ENCODE assay signal across 3 cellular contexts in the genomic region with DNA sequence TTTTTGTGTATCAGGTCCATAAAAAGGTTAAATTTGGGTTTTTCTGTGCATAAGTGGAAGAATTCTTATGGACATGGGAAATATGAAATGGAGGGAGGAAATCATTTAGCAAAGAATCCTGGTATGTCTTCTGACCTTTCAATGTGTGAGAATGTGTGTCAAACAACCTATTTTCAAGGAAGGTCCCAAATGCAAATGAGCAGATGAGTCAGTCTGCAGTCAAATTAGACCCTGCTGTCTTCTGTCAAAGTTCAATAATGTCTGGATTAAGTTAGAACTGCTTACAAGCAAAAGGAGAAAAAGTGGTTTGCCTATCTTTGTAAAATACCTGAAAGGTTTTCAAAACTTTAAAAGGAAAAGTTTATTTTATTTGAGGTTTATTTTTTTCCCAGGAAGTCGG.
TF ChIP-seq lines count a peak whose summit lies in the region.

No MANE protein-coding gene starts in this region.

TF ChIP-seq in SK-N-SH, 30 proteins besides CTCF, POLR2A, EP300 and RAD21:
- TF ChIP-seq TCF12 (IDR thresholded peaks at IDR 0.05) (0 out of 2 replicates have a peak, but pooled peaks have one; percentile 22), FOXM1 (IDR thresholded peaks at IDR 0.05; ENCODE audit: low read depth) (no peak)

TF ChIP-seq in SK-N-SH treated with all-trans-retinoic acid at 6 μM for 48 hours, 23 proteins besides CTCF, POLR2A, EP300 and RAD21:
- TF ChIP-seq TCF4 (CRISPR knock-in tag; IDR thresholded peaks at IDR 0.05; ENCODE audit: borderline replicate concordance): no peak
- TF ChIP-seq OSR1 (CRISPR knock-in tag; IDR thresholded peaks at IDR 0.05): no peak
- TF ChIP-seq, protein P1, sequence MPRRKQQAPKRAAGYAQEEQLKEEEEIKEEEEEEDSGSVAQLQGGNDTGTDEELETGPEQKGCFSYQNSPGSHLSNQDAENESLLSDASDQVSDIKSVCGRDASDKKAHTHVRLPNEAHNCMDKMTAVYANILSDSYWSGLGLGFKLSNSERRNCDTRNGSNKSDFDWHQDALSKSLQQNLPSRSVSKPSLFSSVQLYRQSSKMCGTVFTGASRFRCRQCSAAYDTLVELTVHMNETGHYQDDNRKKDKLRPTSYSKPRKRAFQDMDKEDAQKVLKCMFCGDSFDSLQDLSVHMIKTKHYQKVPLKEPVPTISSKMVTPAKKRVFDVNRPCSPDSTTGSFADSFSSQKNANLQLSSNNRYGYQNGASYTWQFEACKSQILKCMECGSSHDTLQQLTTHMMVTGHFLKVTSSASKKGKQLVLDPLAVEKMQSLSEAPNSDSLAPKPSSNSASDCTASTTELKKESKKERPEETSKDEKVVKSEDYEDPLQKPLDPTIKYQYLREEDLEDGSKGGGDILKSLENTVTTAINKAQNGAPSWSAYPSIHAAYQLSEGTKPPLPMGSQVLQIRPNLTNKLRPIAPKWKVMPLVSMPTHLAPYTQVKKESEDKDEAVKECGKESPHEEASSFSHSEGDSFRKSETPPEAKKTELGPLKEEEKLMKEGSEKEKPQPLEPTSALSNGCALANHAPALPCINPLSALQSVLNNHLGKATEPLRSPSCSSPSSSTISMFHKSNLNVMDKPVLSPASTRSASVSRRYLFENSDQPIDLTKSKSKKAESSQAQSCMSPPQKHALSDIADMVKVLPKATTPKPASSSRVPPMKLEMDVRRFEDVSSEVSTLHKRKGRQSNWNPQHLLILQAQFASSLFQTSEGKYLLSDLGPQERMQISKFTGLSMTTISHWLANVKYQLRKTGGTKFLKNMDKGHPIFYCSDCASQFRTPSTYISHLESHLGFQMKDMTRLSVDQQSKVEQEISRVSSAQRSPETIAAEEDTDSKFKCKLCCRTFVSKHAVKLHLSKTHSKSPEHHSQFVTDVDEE (CRISPR knock-in tag; IDR thresholded peaks at IDR 0.05): no peak
- TF ChIP-seq ESRRG (CRISPR knock-in tag; IDR thresholded peaks at IDR 0.05): no peak
- no peak for TF ChIP-seq ZNF565 (CRISPR knock-in tag; conservative IDR thresholded peaks at IDR 0.05; ENCODE audit: low read depth)
- TF ChIP-seq ARNTL (CRISPR knock-in tag; IDR thresholded peaks at IDR 0.05; ENCODE audit: borderline replicate concordance, low read depth): no peak
- no peak for TF ChIP-seq ISL1 (CRISPR knock-in tag; IDR thresholded peaks at IDR 0.05)
- TF ChIP-seq ZNF8 (CRISPR knock-in tag; IDR thresholded peaks at IDR 0.05): no peak
- TF ChIP-seq, protein P2, sequence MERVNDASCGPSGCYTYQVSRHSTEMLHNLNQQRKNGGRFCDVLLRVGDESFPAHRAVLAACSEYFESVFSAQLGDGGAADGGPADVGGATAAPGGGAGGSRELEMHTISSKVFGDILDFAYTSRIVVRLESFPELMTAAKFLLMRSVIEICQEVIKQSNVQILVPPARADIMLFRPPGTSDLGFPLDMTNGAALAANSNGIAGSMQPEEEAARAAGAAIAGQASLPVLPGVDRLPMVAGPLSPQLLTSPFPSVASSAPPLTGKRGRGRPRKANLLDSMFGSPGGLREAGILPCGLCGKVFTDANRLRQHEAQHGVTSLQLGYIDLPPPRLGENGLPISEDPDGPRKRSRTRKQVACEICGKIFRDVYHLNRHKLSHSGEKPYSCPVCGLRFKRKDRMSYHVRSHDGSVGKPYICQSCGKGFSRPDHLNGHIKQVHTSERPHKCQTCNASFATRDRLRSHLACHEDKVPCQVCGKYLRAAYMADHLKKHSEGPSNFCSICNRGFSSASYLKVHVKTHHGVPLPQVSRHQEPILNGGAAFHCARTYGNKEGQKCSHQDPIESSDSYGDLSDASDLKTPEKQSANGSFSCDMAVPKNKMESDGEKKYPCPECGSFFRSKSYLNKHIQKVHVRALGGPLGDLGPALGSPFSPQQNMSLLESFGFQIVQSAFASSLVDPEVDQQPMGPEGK (CRISPR knock-in tag; IDR thresholded peaks at IDR 0.05; ENCODE audit: borderline replicate concordance): no peak
- no peak for TF ChIP-seq GLIS3 (CRISPR knock-in tag; IDR thresholded peaks at IDR 0.05)
- TF ChIP-seq PPARA (CRISPR knock-in tag; IDR thresholded peaks at IDR 0.05; ENCODE audit: borderline replicate concordance): no peak
- no peak for TF ChIP-seq CSDC2 (CRISPR knock-in tag; IDR thresholded peaks at IDR 0.05)
- TF ChIP-seq, protein P3, sequence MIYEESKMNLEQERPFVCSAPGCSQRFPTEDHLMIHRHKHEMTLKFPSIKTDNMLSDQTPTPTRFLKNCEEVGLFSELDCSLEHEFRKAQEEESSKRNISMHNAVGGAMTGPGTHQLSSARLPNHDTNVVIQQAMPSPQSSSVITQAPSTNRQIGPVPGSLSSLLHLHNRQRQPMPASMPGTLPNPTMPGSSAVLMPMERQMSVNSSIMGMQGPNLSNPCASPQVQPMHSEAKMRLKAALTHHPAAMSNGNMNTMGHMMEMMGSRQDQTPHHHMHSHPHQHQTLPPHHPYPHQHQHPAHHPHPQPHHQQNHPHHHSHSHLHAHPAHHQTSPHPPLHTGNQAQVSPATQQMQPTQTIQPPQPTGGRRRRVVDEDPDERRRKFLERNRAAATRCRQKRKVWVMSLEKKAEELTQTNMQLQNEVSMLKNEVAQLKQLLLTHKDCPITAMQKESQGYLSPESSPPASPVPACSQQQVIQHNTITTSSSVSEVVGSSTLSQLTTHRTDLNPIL (CRISPR knock-in tag; IDR thresholded peaks at IDR 0.05; ENCODE audit: low read depth): no peak
- no peak for TF ChIP-seq ZNF70 (CRISPR knock-in tag; IDR thresholded peaks at IDR 0.05)
- TF ChIP-seq ZFP3 (CRISPR knock-in tag; IDR thresholded peaks at IDR 0.05): no peak
- TF ChIP-seq ZC3H10 (CRISPR knock-in tag; IDR thresholded peaks at IDR 0.05): no peak
- TF ChIP-seq BACH2 (CRISPR knock-in tag; IDR thresholded peaks at IDR 0.05; ENCODE audit: borderline replicate concordance): no peak
- TF ChIP-seq ZFP30 (CRISPR knock-in tag; IDR thresholded peaks at IDR 0.05): no peak

TF ChIP-seq in GM12878, 131 proteins besides CTCF, POLR2A, EP300 and RAD21:
- TF ChIP-seq WRNIP1 (IDR thresholded peaks at IDR 0.05; ENCODE audit: borderline replicate concordance, low read depth, low read length) (no peak), SUZ12 (IDR thresholded peaks at IDR 0.05; ENCODE audit: unreplicated experiment) (no peak), CHD2 (IDR thresholded peaks at IDR 0.05; ENCODE audit: borderline replicate concordance, low read depth, low read length) (no peak), YY1 (IDR thresholded peaks at IDR 0.05; ENCODE audit: low read depth, low read length) (no peak), POU2F2 (IDR thresholded peaks at IDR 0.05; ENCODE audit: borderline replicate concordance, low read depth, low read length) (peak; percentile 17; the same call in 1 of the 3 replicates), SUPT20H (IDR thresholded peaks at IDR 0.05; ENCODE audit: borderline replicate concordance, control insufficient read depth, low read depth, low read length) (no peak)
- TF ChIP-seq, protein P4, sequence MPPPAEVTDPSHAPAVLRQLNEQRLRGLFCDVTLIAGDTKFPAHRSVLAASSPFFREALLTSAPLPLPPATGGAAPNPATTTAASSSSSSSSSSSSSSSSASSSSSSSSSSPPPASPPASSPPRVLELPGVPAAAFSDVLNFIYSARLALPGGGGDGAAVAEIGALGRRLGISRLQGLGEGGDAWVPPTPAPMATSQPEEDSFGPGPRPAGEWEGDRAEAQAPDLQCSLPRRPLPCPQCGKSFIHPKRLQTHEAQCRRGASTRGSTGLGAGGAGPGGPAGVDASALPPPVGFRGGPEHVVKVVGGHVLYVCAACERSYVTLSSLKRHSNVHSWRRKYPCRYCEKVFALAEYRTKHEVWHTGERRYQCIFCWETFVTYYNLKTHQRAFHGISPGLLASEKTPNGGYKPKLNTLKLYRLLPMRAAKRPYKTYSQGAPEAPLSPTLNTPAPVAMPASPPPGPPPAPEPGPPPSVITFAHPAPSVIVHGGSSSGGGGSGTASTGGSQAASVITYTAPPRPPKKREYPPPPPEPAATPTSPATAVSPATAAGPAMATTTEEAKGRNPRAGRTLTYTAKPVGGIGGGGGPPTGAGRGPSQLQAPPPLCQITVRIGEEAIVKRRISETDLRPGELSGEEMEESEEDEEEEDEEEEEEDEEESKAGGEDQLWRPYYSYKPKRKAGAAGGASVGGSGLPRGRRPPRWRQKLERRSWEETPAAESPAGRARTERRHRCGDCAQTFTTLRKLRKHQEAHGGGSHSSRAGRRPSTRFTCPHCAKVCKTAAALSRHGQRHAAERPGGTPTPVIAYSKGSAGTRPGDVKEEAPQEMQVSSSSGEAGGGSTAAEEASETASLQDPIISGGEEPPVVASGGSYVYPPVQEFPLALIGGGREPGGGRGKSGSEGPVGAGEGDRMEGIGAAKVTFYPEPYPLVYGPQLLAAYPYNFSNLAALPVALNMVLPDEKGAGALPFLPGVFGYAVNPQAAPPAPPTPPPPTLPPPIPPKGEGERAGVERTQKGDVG (CRISPR knock-in tag; IDR thresholded peaks at IDR 0.05): no peak
- TF ChIP-seq, protein P5, sequence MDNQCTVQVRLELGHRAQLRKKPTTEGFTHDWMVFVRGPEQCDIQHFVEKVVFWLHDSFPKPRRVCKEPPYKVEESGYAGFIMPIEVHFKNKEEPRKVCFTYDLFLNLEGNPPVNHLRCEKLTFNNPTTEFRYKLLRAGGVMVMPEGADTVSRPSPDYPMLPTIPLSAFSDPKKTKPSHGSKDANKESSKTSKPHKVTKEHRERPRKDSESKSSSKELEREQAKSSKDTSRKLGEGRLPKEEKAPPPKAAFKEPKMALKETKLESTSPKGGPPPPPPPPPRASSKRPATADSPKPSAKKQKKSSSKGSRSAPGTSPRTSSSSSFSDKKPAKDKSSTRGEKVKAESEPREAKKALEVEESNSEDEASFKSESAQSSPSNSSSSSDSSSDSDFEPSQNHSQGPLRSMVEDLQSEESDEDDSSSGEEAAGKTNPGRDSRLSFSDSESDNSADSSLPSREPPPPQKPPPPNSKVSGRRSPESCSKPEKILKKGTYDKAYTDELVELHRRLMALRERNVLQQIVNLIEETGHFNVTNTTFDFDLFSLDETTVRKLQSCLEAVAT (IDR thresholded peaks at IDR 0.05): no peak
- TF ChIP-seq, protein P6, sequence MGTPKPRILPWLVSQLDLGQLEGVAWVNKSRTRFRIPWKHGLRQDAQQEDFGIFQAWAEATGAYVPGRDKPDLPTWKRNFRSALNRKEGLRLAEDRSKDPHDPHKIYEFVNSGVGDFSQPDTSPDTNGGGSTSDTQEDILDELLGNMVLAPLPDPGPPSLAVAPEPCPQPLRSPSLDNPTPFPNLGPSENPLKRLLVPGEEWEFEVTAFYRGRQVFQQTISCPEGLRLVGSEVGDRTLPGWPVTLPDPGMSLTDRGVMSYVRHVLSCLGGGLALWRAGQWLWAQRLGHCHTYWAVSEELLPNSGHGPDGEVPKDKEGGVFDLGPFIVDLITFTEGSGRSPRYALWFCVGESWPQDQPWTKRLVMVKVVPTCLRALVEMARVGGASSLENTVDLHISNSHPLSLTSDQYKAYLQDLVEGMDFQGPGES (IDR thresholded peaks at IDR 0.05): no peak
